1 cellular context compared by ENCODE assay signal in genomic region chr19:48501446-48501960, GRCh38.
TF ChIP-seq lines count a peak whose summit lies in the region.

No MANE protein-coding gene starts in this region.

TF ChIP-seq in HepG2, 621 proteins besides CTCF, POLR2A, EP300 and RAD21 (continues in another document):
- TF ChIP-seq SNAPC2 (CRISPR knock-in tag; IDR thresholded peaks at IDR 0.05) = no peak
- no peak for TF ChIP-seq ARID2 (CRISPR knock-in tag; IDR thresholded peaks at IDR 0.05; ENCODE audit: borderline replicate concordance)
- TF ChIP-seq ZKSCAN5 (CRISPR knock-in tag; IDR thresholded peaks at IDR 0.05) = peak; percentile 95
- peak; percentile 46; the same call in 1 of the 2 replicates for TF ChIP-seq RARA (CRISPR knock-in tag; IDR thresholded peaks at IDR 0.05)
- no peak for TF ChIP-seq NFKBIZ (CRISPR knock-in tag; IDR thresholded peaks at IDR 0.05)
- TF ChIP-seq FOXP1 (IDR thresholded peaks at IDR 0.05) = no peak
- TF ChIP-seq FOXP1 (CRISPR knock-in tag; IDR thresholded peaks at IDR 0.05) = no peak
- TF ChIP-seq PRDM10 (CRISPR knock-in tag; IDR thresholded peaks at IDR 0.05; ENCODE audit: low read depth) = no peak
- TF ChIP-seq FOXK2 (IDR thresholded peaks at IDR 0.05) = peak; percentile 10; the same call in 1 of the 2 replicates
- TF ChIP-seq TBX2 (CRISPR knock-in tag; IDR thresholded peaks at IDR 0.05; ENCODE audit: borderline replicate concordance) = peak; percentile 23; the same call in 1 of the 2 replicates
- no peak; the same call in 1 of the 2 replicates for TF ChIP-seq ZHX1 (CRISPR knock-in tag; IDR thresholded peaks at IDR 0.05; ENCODE audit: low read depth)
- no peak for TF ChIP-seq KAT2B (IDR thresholded peaks at IDR 0.05; ENCODE audit: borderline replicate concordance, low read depth, low read length)
- peak; percentile 80 for TF ChIP-seq ZNF687 (CRISPR knock-in tag; IDR thresholded peaks at IDR 0.05)
- no peak for TF ChIP-seq ZEB1 (IDR thresholded peaks at IDR 0.05; ENCODE audit: insufficient replicate concordance, low read depth)
- no peak for TF ChIP-seq REXO4 (CRISPR knock-in tag; IDR thresholded peaks at IDR 0.05; ENCODE audit: borderline replicate concordance)
- TF ChIP-seq RELA (CRISPR knock-in tag; IDR thresholded peaks at IDR 0.05) = no peak
- no peak for TF ChIP-seq SP1 (IDR thresholded peaks at IDR 0.05)
- TF ChIP-seq SP1 (CRISPR knock-in tag; IDR thresholded peaks at IDR 0.05) = peak; percentile 20; the same call in 1 of the 2 replicates
- no peak for TF ChIP-seq CHD2 (IDR thresholded peaks at IDR 0.05; ENCODE audit: low read depth, low read length)
- no peak for TF ChIP-seq NAIF1 (CRISPR knock-in tag; IDR thresholded peaks at IDR 0.05; ENCODE audit: borderline replicate concordance)
- no peak for TF ChIP-seq EEA1 (CRISPR knock-in tag; IDR thresholded peaks at IDR 0.05; ENCODE audit: borderline replicate concordance)
- TF ChIP-seq JUNB (CRISPR knock-in tag; IDR thresholded peaks at IDR 0.05; ENCODE audit: borderline replicate concordance) = no peak
- no peak for TF ChIP-seq ZXDC (CRISPR knock-in tag; IDR thresholded peaks at IDR 0.05)
- TF ChIP-seq ESRRA (CRISPR knock-in tag; IDR thresholded peaks at IDR 0.05; ENCODE audit: low read depth) = no peak
- no peak for TF ChIP-seq ZNF761 (CRISPR knock-in tag; conservative IDR thresholded peaks at IDR 0.05)
- no peak for TF ChIP-seq CENPT (CRISPR knock-in tag; IDR thresholded peaks at IDR 0.05; ENCODE audit: low read depth)
- TF ChIP-seq ZNF614 (CRISPR knock-in tag; IDR thresholded peaks at IDR 0.05; ENCODE audit: borderline replicate concordance) = no peak
- TF ChIP-seq RNF219 (CRISPR knock-in tag; IDR thresholded peaks at IDR 0.05) = no peak
- no peak for TF ChIP-seq WIZ (CRISPR knock-in tag; IDR thresholded peaks at IDR 0.05)
- TF ChIP-seq ZFP36L2 (CRISPR knock-in tag; IDR thresholded peaks at IDR 0.05) = no peak
- TF ChIP-seq IKZF4 (CRISPR knock-in tag; IDR thresholded peaks at IDR 0.05; ENCODE audit: borderline replicate concordance, low read depth, not compliant biosample characterization) = peak; percentile 70
- peak; percentile 17; the same call in 1 of the 2 replicates for TF ChIP-seq HOXA3 (CRISPR knock-in tag; IDR thresholded peaks at IDR 0.05)
- TF ChIP-seq ZSCAN9 (CRISPR knock-in tag; IDR thresholded peaks at IDR 0.05; ENCODE audit: borderline replicate concordance) = no peak
- no peak for TF ChIP-seq ZNF180 (CRISPR knock-in tag; IDR thresholded peaks at IDR 0.05; ENCODE audit: borderline replicate concordance, low read depth)
- no peak for TF ChIP-seq TIGD3 (CRISPR knock-in tag; IDR thresholded peaks at IDR 0.05; ENCODE audit: borderline replicate concordance)
- no peak for TF ChIP-seq ZNF431 (CRISPR knock-in tag; IDR thresholded peaks at IDR 0.05; ENCODE audit: borderline replicate concordance, low read depth)
- no peak for TF ChIP-seq PCBP2 (optimal IDR thresholded peaks at IDR 0.05; ENCODE audit: low read depth, low read length, poor library complexity, severe bottlenecking)
- TF ChIP-seq TAF1 (CRISPR knock-in tag; IDR thresholded peaks at IDR 0.05) = peak; percentile 38; the same call in 1 of the 2 replicates
- no peak for TF ChIP-seq ZMAT3 (CRISPR knock-in tag; conservative IDR thresholded peaks at IDR 0.05)
- no peak for TF ChIP-seq KDM1A (CRISPR knock-in tag; IDR thresholded peaks at IDR 0.05)
- no peak for TF ChIP-seq SRSF9 (IDR thresholded peaks at IDR 0.05; ENCODE audit: borderline replicate concordance, insufficient read depth, low read depth, low read length, poor library complexity, severe bottlenecking)
- TF ChIP-seq MNT (IDR thresholded peaks at IDR 0.05) = peak; percentile 14; the same call in 1 of the 2 replicates
- TF ChIP-seq CENPX (CRISPR knock-in tag; IDR thresholded peaks at IDR 0.05) = no peak
- TF ChIP-seq FOXA1 (IDR thresholded peaks at IDR 0.05) = no peak
- TF ChIP-seq FOXA1 (CRISPR knock-in tag; IDR thresholded peaks at IDR 0.05) = no peak
- no peak for TF ChIP-seq BCL6 (CRISPR knock-in tag; IDR thresholded peaks at IDR 0.05)
